Comparison of ENCODE assay signal across 8 cellular contexts in the genomic region with DNA sequence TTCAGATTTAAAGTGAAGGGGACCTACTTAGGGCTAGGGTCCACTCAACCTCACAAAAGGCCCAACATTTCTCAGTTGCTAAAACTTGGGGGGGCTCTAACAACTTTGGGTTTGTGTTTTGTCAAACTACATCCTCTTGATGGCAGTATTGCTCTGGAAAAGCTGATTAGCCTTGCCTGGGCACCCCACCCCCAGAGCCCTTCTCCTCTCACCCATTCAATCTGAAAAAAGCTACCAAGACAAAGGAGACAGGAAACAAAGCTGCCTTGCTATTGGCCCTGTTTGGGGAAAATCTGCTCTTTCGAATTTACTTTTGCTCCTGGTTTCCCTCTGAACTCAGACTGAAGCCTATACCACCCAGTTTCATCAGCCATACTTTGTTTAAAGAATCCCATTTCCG.
DNase-seq lines count a peak whose midpoint lies in the region; ATAC-seq and TF ChIP-seq lines count a peak whose summit lies in the region.

No MANE protein-coding gene starts in this region.

- DNase-seq in NCI-H748 (lab: John Stamatoyannopoulos, UW; ENCODE audit: unreplicated experiment) (peak; percentile 67), NCI-H748 treated with DMSO at 0.1 percent for 48 hours (lab: John Stamatoyannopoulos, UW) (no peak), WERI-Rb-1 (peak; percentile 70), NK-92 (lab: John Stamatoyannopoulos, UW; ENCODE audit: unreplicated experiment) (no peak)
- no peak for DNase-seq in effector CD4-positive, alpha-beta T cell

- TF ChIP-seq CTCF in WERI-Rb-1 (IDR thresholded peaks at IDR 0.05; ENCODE audit: low read depth, low read length), result peak; percentile 61

- TF ChIP-seq RAD21 in Ishikawa (IDR thresholded peaks at IDR 0.05; ENCODE audit: low read depth), result peak; percentile 32

- H3K4me3 ChIP-seq in WERI-Rb-1 (ENCODE audit: low read depth, low read length), result no peak overlapping the region
- peak overlapping the region; percentile 27 for H3K4me3 ChIP-seq in iPS-11a (ENCODE audit: low read depth, low read length)

- H3K27ac ChIP-seq in WERI-Rb-1, result peak overlapping the region; percentile 37

- no peaks in the 10 kb centered on the region for H3K36me3 ChIP-seq in WERI-Rb-1

- H3K27me3 ChIP-seq in WERI-Rb-1 (ENCODE audit: insufficient read depth, low read depth, severe bottlenecking), result no peaks in the 10 kb centered on the region

- no peaks in the 10 kb centered on the region for H3K9me3 ChIP-seq in WERI-Rb-1 (ENCODE audit: severe bottlenecking)

- peak; percentile 59 for ATAC-seq in GM21825 (IDR thresholded peaks at IDR 0.05; ENCODE audit: unreplicated experiment)

- TF ChIP-seq EP300 in Ishikawa (IDR thresholded peaks at IDR 0.05; ENCODE audit: borderline replicate concordance), result no peak

TF ChIP-seq in Ishikawa, 13 proteins besides CTCF, POLR2A, EP300 and RAD21:
- TF ChIP-seq, protein P1, sequence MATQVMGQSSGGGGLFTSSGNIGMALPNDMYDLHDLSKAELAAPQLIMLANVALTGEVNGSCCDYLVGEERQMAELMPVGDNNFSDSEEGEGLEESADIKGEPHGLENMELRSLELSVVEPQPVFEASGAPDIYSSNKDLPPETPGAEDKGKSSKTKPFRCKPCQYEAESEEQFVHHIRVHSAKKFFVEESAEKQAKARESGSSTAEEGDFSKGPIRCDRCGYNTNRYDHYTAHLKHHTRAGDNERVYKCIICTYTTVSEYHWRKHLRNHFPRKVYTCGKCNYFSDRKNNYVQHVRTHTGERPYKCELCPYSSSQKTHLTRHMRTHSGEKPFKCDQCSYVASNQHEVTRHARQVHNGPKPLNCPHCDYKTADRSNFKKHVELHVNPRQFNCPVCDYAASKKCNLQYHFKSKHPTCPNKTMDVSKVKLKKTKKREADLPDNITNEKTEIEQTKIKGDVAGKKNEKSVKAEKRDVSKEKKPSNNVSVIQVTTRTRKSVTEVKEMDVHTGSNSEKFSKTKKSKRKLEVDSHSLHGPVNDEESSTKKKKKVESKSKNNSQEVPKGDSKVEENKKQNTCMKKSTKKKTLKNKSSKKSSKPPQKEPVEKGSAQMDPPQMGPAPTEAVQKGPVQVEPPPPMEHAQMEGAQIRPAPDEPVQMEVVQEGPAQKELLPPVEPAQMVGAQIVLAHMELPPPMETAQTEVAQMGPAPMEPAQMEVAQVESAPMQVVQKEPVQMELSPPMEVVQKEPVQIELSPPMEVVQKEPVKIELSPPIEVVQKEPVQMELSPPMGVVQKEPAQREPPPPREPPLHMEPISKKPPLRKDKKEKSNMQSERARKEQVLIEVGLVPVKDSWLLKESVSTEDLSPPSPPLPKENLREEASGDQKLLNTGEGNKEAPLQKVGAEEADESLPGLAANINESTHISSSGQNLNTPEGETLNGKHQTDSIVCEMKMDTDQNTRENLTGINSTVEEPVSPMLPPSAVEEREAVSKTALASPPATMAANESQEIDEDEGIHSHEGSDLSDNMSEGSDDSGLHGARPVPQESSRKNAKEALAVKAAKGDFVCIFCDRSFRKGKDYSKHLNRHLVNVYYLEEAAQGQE (IDR thresholded peaks at IDR 0.05; ENCODE audit: low read depth), result no peak
- TF ChIP-seq, protein P2, sequence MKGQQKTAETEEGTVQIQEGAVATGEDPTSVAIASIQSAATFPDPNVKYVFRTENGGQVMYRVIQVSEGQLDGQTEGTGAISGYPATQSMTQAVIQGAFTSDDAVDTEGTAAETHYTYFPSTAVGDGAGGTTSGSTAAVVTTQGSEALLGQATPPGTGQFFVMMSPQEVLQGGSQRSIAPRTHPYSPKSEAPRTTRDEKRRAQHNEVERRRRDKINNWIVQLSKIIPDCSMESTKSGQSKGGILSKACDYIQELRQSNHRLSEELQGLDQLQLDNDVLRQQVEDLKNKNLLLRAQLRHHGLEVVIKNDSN (IDR thresholded peaks at IDR 0.05), result no peak
- TF ChIP-seq NFIC (IDR thresholded peaks at IDR 0.05) (no peak), TAF1 (IDR thresholded peaks at IDR 0.05; ENCODE audit: low read depth) (no peak), TCF12 (IDR thresholded peaks at IDR 0.05; ENCODE audit: low read depth) (no peak), YY1 (IDR thresholded peaks at IDR 0.05; ENCODE audit: low read depth) (no peak), ZBTB7A (IDR thresholded peaks at IDR 0.05; ENCODE audit: low read depth) (no peak), CREB1 (IDR thresholded peaks at IDR 0.05; ENCODE audit: low read depth) (no peak), TEAD4 (IDR thresholded peaks at IDR 0.05) (no peak), FOXM1 (IDR thresholded peaks at IDR 0.05; ENCODE audit: borderline replicate concordance, low read depth) (no peak), EGR1 (IDR thresholded peaks at IDR 0.05) (no peak), CEBPB (IDR thresholded peaks at IDR 0.05) (no peak)
- TF ChIP-seq, protein P3, sequence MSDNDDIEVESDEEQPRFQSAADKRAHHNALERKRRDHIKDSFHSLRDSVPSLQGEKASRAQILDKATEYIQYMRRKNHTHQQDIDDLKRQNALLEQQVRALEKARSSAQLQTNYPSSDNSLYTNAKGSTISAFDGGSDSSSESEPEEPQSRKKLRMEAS (IDR thresholded peaks at IDR 0.05), result no peak

Comparison
In these comparisons a context has a peak if more than half of its experiments do, and no peak if none do; other contexts are left out.
1. DNase-seq: peak in NCI-H748 (single experiment) and WERI-Rb-1 (single experiment); none in NCI-H748 treated with DMSO at 0.1 percent for 48 hours (single experiment), NK-92 (single experiment) and effector CD4-positive, alpha-beta T cell (single experiment).